ENCODE assay signal across 19 cellular contexts in the genomic region with DNA sequence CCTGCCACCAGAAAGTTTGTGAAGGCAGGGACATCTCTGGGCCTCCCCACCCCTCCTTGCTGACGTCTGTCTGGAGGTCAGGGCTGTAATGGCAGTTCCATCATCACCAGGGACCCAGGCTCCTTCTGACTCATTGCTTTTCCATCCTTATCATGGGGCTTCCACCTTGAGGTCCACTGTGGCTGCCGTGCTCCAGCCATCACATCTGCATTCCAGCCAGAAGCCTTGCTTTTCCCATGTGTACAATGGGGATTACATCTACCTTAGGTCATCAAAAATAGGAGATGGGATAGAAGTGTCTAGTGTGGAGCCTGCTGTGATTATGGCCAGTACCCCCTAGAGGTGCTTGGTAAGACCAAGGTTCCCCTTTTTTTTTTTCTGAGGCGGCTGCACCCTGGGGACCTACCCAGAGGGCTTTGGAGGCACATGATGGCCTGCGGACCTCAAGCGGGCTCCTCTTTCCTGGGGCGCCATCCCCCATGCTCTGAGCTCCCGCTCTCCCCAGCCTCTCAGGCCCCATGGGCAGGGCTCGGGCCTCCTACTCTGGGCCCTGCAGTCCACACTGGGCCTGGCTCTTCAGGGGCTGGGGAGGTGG. TPM values are rescaled to one million over a fixed set of nuclear protein-coding genes. Genes with fewer than 3 reads are reported as not detected.
A peak's percentile ranks its signal among the peaks of the same experiment; 100 is the strongest.
DNase-seq lines count a peak whose midpoint lies in the region; ATAC-seq, FAIRE-seq and TF ChIP-seq lines count a peak whose summit lies in the region.
"Had no signal": no experiment of that assay in that cellular context is flagged by ENCODE, and none has a peak within 500 bp of the region (broad histone marks: within the 10 kb centered on the region; RNA-seq: fewer than 3 reads in every experiment).

No MANE protein-coding gene starts in this region.

- FAIRE-seq in HepG2 (lab: Jason Lieb, UNC) (no peak), astrocyte (lab: Jason Lieb, UNC) (no peak)
- FAIRE-seq: GM12878, GM18507, HTR-8/SVneo had no signal

- no peak for TF ChIP-seq POLR2A in HepG2 (IDR thresholded peaks at IDR 0.05; ENCODE audit: insufficient read depth in 1 of 2, low read depth in 2 of 2, low read length in 2 of 2)
- no peak for TF ChIP-seq POLR2A in right lobe of liver (IDR thresholded peaks at IDR 0.05)
- TF ChIP-seq POLR2A in body of pancreas (IDR thresholded peaks at IDR 0.05): no peak

- H4K91ac ChIP-seq in neuronal stem cell (ENCODE audit: low read depth, low read length, poor library complexity): no peak overlapping the region

- no peak overlapping the region for H3K23ac ChIP-seq in neuronal stem cell (ENCODE audit: low read depth, low read length, poor library complexity)

- H3K4me3 Mint-ChIP-seq in astrocyte (ENCODE audit: unreplicated experiment): no peak overlapping the region
- H3K4me3 Mint-ChIP-seq: CD4-positive, alpha-beta T cell; HFFc6 had no signal

- ATAC-seq in HepG2 (no peak), right lobe of liver (no peak), body of pancreas (no peak)
- ATAC-seq: GM12878 had no signal

- H4K20me1 ChIP-seq in HepG2 (ENCODE audit: insufficient read depth, low read length): no peaks in the 10 kb centered on the region
- H4K20me1 ChIP-seq in astrocyte (ENCODE audit: insufficient read depth, low read length): no peaks in the 10 kb centered on the region

- CTCF ChIA-PET in HepG2 (lab: Yijun Ruan, JAX; ENCODE audit: low intra/inter-chr PET ratio, low total read pairs): no interaction called here

- H3K36me3 ChIP-seq in HepG2 (replicated peaks in 1 of 2; ENCODE audit: control insufficient read depth in 1 of 2, insufficient read depth in 2 of 2, low read length in 2 of 2) (no peaks in the 10 kb centered on the region), right lobe of liver (no peaks in the 10 kb centered on the region), astrocyte (ENCODE audit: insufficient read depth, low read length) (no peaks in the 10 kb centered on the region), neuronal stem cell (replicated peaks in 1 of 2; ENCODE audit: control insufficient read depth in 2 of 2, insufficient read depth in 2 of 2, low read length in 2 of 2) (peaks cover 0 to 29% of the 10 kb centered on the region in 2 donors), body of pancreas (replicated peaks in 1 of 2; ENCODE audit: insufficient read depth in 1 of 2, low read depth in 2 of 2) (no peaks in the 10 kb centered on the region)
- H3K36me3 ChIP-seq: HAP-1 had no signal

- POLR2A ChIA-PET in HepG2 (lab: Yijun Ruan, JAX): no interaction called here

- H3K79me2 ChIP-seq in HepG2 (ENCODE audit: insufficient read depth, low read length) (no peaks in the 10 kb centered on the region), astrocyte (ENCODE audit: insufficient read depth, low read length) (no peaks in the 10 kb centered on the region)

- H3K4me2 ChIP-seq in HepG2 (ENCODE audit: low read depth, low read length): no peak overlapping the region
- H3K4me2 ChIP-seq in astrocyte (ENCODE audit: low read length): no peak overlapping the region
- H3K4me2 ChIP-seq in neuronal stem cell (ENCODE audit: insufficient read depth, low read length, poor library complexity, severe bottlenecking): no peak overlapping the region

- no peak for TF ChIP-seq CTCF in HepG2 (CRISPR knock-in tag; IDR thresholded peaks at IDR 0.05)
- no peak for TF ChIP-seq CTCF in right lobe of liver (IDR thresholded peaks at IDR 0.05)
- TF ChIP-seq CTCF in astrocyte (IDR thresholded peaks at IDR 0.05; ENCODE audit: insufficient read depth, low read depth, low read length): no peak
- no peak for TF ChIP-seq CTCF in body of pancreas (IDR thresholded peaks at IDR 0.05)

- no peak for TF ChIP-seq EP300 in HepG2 (IDR thresholded peaks at IDR 0.05; ENCODE audit: low read depth in 2 of 2, low read length in 2 of 2)
- no peak for TF ChIP-seq EP300 in HepG2 (CRISPR knock-in tag; IDR thresholded peaks at IDR 0.05; ENCODE audit: borderline replicate concordance)

- no peaks in the 10 kb centered on the region for H3K36me3 Mint-ChIP-seq in astrocyte (ENCODE audit: low read depth, unreplicated experiment)

- H3K27me3 Mint-ChIP-seq in astrocyte (ENCODE audit: low read depth, unreplicated experiment): peaks cover 5% of the 10 kb centered on the region
- H3K27me3 Mint-ChIP-seq: CD4-positive, alpha-beta T cell had no signal

- H2BK5ac ChIP-seq in neuronal stem cell (ENCODE audit: low read length): no peak overlapping the region

- 84% methylated on average over 4 of the region's 8 CpGs for WGBS in HepG2 (ENCODE audit: low lambda C conversion rate)
- WGBS in right lobe of liver (ENCODE audit: insufficient coverage, low coverage, low lambda C conversion rate, missing lambda C conversion rate): 100% methylated on average over 4 of the region's 8 CpGs
- WGBS in neuronal stem cell (ENCODE audit: extremely low coverage in 2 of 2, insufficient read length in 2 of 2, insufficient replicate concordance in 1 of 2), 2 donors: no CpG with 5 or more reads among the region's 8 CpGs
- WGBS in body of pancreas, 2 donors: 89 to 96% methylated on average over 7 to 8 of the region's 8 CpGs

- H3K4me1 Mint-ChIP-seq in astrocyte (ENCODE audit: low read depth, unreplicated experiment): peaks cover 4% of the 10 kb centered on the region

- H3K27ac ChIP-seq in HepG2 (ENCODE audit: extremely low read length, insufficient read depth, low read length): no peak overlapping the region
- no peak overlapping the region for H3K27ac ChIP-seq in right lobe of liver
- H3K27ac ChIP-seq in astrocyte (ENCODE audit: low read depth, low read length): no peak overlapping the region
- H3K27ac ChIP-seq in neuronal stem cell (replicated peaks; ENCODE audit: low read length): no peak overlapping the region
- H3K27ac ChIP-seq in body of pancreas: no peak overlapping the region
- H3K27ac ChIP-seq: 22Rv1, GM23248 had no signal

- peak overlapping the region; percentile 69 for H3K27ac Mint-ChIP-seq in astrocyte (ENCODE audit: unreplicated experiment)
- H3K27ac Mint-ChIP-seq: CD4-positive, alpha-beta T cell; HFFc6 had no signal

- no TSS peak for BruUV-seq in HepG2 (replicated peaks; lab: Mats Ljungman, UMichigan)

- H3K9me3 Mint-ChIP-seq in astrocyte (ENCODE audit: unreplicated experiment): no peaks in the 10 kb centered on the region
- H3K9me3 Mint-ChIP-seq: CD4-positive, alpha-beta T cell; HFFc6 had no signal

- H3K9me3 ChIP-seq in HepG2 (ENCODE audit: low read length): no peaks in the 10 kb centered on the region
- H3K9me3 ChIP-seq in right lobe of liver: no peaks in the 10 kb centered on the region
- H3K9me3 ChIP-seq in astrocyte (ENCODE audit: insufficient read depth, low read depth, low read length): no peaks in the 10 kb centered on the region
- H3K9me3 ChIP-seq in neuronal stem cell (replicated peaks in 1 of 2; ENCODE audit: control insufficient read depth in 2 of 2, insufficient read depth in 1 of 2, low read depth in 1 of 2, low read length in 2 of 2): no peaks in the 10 kb centered on the region
- H3K9me3 ChIP-seq in body of pancreas: no peaks in the 10 kb centered on the region
- H3K9me3 ChIP-seq: HAP-1 had no signal

- H3K4me3 ChIP-seq in HepG2 (replicated peaks in 1 of 3; ENCODE audit: insufficient read depth in 1 of 3, low read depth in 2 of 3, low read length in 3 of 3): no peak overlapping the region
- H3K4me3 ChIP-seq in right lobe of liver: no peak overlapping the region
- no peak overlapping the region for H3K4me3 ChIP-seq in astrocyte (ENCODE audit: insufficient read depth, low read depth, low read length)
- no peak overlapping the region for H3K4me3 ChIP-seq in neuronal stem cell (ENCODE audit: low read length in 2 of 2)
- H3K4me3 ChIP-seq in body of pancreas: no peak overlapping the region
- H3K4me3 ChIP-seq: GM12878, HAP-1 had no signal

- no peak overlapping the region for H3K4ac ChIP-seq in neuronal stem cell (ENCODE audit: low read length)

- H2BK15ac ChIP-seq in neuronal stem cell (ENCODE audit: low read length): no peak overlapping the region

- H2BK120ac ChIP-seq in neuronal stem cell (ENCODE audit: low read depth, low read length): no peak overlapping the region

- DNase-seq in HepG2 (ENCODE audit: low spot score): no peak
- DNase-seq in right lobe of liver: no peak
- no peak for DNase-seq in astrocyte (ENCODE audit: low read depth)
- no peak for DNase-seq in neuronal stem cell (ENCODE audit: low spot score)
- no peak for DNase-seq in body of pancreas
- DNase-seq in superior temporal gyrus (ENCODE audit: extremely low spot score): no peak
- DNase-seq in NCI-H1694 (lab: John Stamatoyannopoulos, UW): no peak
- DNase-seq: C1 segment of cervical spinal cord; Calu3; CD4-positive, alpha-beta T cell; DMS 273 treated with DMSO at 0.1 percent for 48 hours; GM23248; HFFc6; KBM-7 had no signal

- H2AK5ac ChIP-seq in neuronal stem cell (ENCODE audit: low read depth, low read length): peak overlapping the region; percentile 89

- H3K9ac ChIP-seq in HepG2 (ENCODE audit: insufficient read depth, low read depth, low read length) (no peak overlapping the region), astrocyte (ENCODE audit: low read length) (no peak overlapping the region), neuronal stem cell (ENCODE audit: low read depth, low read length, poor library complexity) (no peak overlapping the region)
- H3K9ac ChIP-seq: GM23248 had no signal

- no peaks in the 10 kb centered on the region for H3K79me1 ChIP-seq in neuronal stem cell (ENCODE audit: low read depth, low read length)

- no peak overlapping the region for H4K8ac ChIP-seq in neuronal stem cell (ENCODE audit: low read depth, low read length)

- H3K4me1 ChIP-seq in HepG2 (ENCODE audit: insufficient read depth, low read length) (peaks cover 58% of the 10 kb centered on the region), right lobe of liver (peaks cover 0 to 12% (median 4%) of the 10 kb centered on the region in 4 donors), astrocyte (ENCODE audit: insufficient read depth, low read length) (peaks cover 4% of the 10 kb centered on the region), neuronal stem cell (ENCODE audit: control insufficient read depth in 2 of 2, insufficient read depth in 1 of 2, low read depth in 1 of 2, low read length in 2 of 2) (peaks cover 0 to 12% of the 10 kb centered on the region in 2 donors), body of pancreas (peaks cover 13% of the 10 kb centered on the region)

- intact Hi-C loops in HepG2 (cut with micrococcal nuclease; ENCODE audit: unreplicated experiment) (no loop called here), right lobe of liver (cut with DNase I) (no loop called here), body of pancreas (cut with DNase I) (no loop called here)

- H2AFZ ChIP-seq in HepG2 (ENCODE audit: low read length) (no peak overlapping the region), astrocyte (ENCODE audit: low read depth, low read length) (no peak overlapping the region), neuronal stem cell (ENCODE audit: low read length) (no peak overlapping the region)

- TF ChIP-seq RAD21 in HepG2 (CRISPR knock-in tag; IDR thresholded peaks at IDR 0.05): no peak

- H2BK12ac ChIP-seq in neuronal stem cell (ENCODE audit: low read length): no peak overlapping the region

- in situ Hi-C loops in HepG2 (cut with HindIII; ENCODE audit: extremely low pct_ligation_motif_present, low pct_unique_long_range_greater_than_20kb): no loop called here

- H3K27me3 ChIP-seq in HepG2 (ENCODE audit: control insufficient read depth in 1 of 2, insufficient read depth in 2 of 2, low read length in 2 of 2): peaks cover 0 to 23% of the 10 kb centered on the region in 2 experiments; a peak in 2 of 5 replicates
- H3K27me3 ChIP-seq in right lobe of liver: no peaks in the 10 kb centered on the region
- H3K27me3 ChIP-seq in astrocyte (ENCODE audit: insufficient read depth, low read length): no peaks in the 10 kb centered on the region
- no peaks in the 10 kb centered on the region for H3K27me3 ChIP-seq in neuronal stem cell (ENCODE audit: control insufficient read depth in 3 of 3, insufficient read depth in 3 of 3, low read depth in 1 of 3, low read length in 3 of 3)
- H3K27me3 ChIP-seq in body of pancreas: no peaks in the 10 kb centered on the region

- H3K14ac ChIP-seq in neuronal stem cell (ENCODE audit: low read length): no peak overlapping the region

- H3K18ac ChIP-seq in neuronal stem cell (ENCODE audit: low read length): no peak overlapping the region

RNA-seq across cellular contexts. Expression of a gene that starts 13.4 kb away (rescaled TPM):
- total RNA-seq in HepG2 (2016; rRNA removed; fragmentation: Illumina TruSeq; extraction: Trizol) (37.2 and 39.5 TPM in 2 replicates), right lobe of liver (10 to 100 TPM; 21.7 to 49.5 (median 24.5) TPM), astrocyte (61.3 and 70.5 TPM in 2 replicates), body of pancreas (10 to 100 TPM; 62.0 to 90.0 TPM)
- 15.1 and 18.2 TPM in 2 replicates for total RNA-seq in HepG2 (2016; cell fraction: cytosol; rRNA removed; fragmentation: Illumina TruSeq; extraction: Trizol; ENCODE audit: low read depth)
- 27.1 and 40.8 TPM in 2 replicates for total RNA-seq in HepG2 (2016; cell fraction: insoluble cytoplasmic fraction; rRNA removed; fragmentation: Illumina TruSeq; extraction: Trizol)
- 19.4 and 20.4 TPM in 2 replicates for total RNA-seq in HepG2 (2016; cell fraction: membrane; rRNA removed; fragmentation: Illumina TruSeq; extraction: Trizol)
- 47.7 and 56.8 TPM in 2 replicates for total RNA-seq in HepG2 (2016; cell fraction: nucleus; rRNA removed; fragmentation: Illumina TruSeq; extraction: Trizol)
- polyA plus RNA-seq in HepG2 (2011; rRNA removed): 149 and 151 TPM in 2 replicates
- 91.7 and 149 TPM in 2 replicates for polyA plus RNA-seq in HepG2 (2011; cell fraction: cytosol; rRNA removed)
- polyA plus RNA-seq in HepG2 (2011; cell fraction: nucleus; rRNA removed): 233 and 293 TPM in 2 replicates
- polyA plus RNA-seq in HepG2 (2012): 62.1 and 64.6 TPM in 2 replicates
- 10.3 and 11.7 TPM in 2 replicates for polyA plus RNA-seq in HepG2 (2016; cell fraction: cytosol; fragmentation: Illumina TruSeq; extraction: Trizol; ENCODE audit: low read depth)
- polyA plus RNA-seq in HepG2 (2016; cell fraction: insoluble cytoplasmic fraction; fragmentation: Illumina TruSeq; extraction: Trizol; ENCODE audit: low read depth): 53.5 and 62.0 TPM in 2 replicates
- 18.2 and 24.3 TPM in 2 replicates for polyA plus RNA-seq in HepG2 (2016; cell fraction: membrane; fragmentation: Illumina TruSeq; extraction: Trizol; ENCODE audit: low read depth)
- 127 and 170 TPM in 2 replicates for polyA plus RNA-seq in HepG2 (2016; cell fraction: nucleus; fragmentation: Illumina TruSeq; extraction: Trizol; ENCODE audit: insufficient read depth, low read depth)
- 43.2 and 193 TPM in 2 replicates for polyA minus RNA-seq in HepG2 (2011; rRNA and poly(A)+ RNA removed; ENCODE audit: low replicate concordance)
- polyA minus RNA-seq in HepG2 (2011; cell fraction: cytosol; rRNA and poly(A)+ RNA removed): 76.9 and 86.6 TPM in 2 replicates
- polyA minus RNA-seq in HepG2 (2011; cell fraction: nucleus; rRNA and poly(A)+ RNA removed): 74.3 and 80.3 TPM in 2 replicates
- 112 TPM for polyA plus RNA-seq in neuronal stem cell (2013, experiment 1 of 2)
- 111 TPM for polyA plus RNA-seq in neuronal stem cell (2013, experiment 2 of 2)
